Comparison of ENCODE assay signal across 1 cellular context in the genomic region with DNA sequence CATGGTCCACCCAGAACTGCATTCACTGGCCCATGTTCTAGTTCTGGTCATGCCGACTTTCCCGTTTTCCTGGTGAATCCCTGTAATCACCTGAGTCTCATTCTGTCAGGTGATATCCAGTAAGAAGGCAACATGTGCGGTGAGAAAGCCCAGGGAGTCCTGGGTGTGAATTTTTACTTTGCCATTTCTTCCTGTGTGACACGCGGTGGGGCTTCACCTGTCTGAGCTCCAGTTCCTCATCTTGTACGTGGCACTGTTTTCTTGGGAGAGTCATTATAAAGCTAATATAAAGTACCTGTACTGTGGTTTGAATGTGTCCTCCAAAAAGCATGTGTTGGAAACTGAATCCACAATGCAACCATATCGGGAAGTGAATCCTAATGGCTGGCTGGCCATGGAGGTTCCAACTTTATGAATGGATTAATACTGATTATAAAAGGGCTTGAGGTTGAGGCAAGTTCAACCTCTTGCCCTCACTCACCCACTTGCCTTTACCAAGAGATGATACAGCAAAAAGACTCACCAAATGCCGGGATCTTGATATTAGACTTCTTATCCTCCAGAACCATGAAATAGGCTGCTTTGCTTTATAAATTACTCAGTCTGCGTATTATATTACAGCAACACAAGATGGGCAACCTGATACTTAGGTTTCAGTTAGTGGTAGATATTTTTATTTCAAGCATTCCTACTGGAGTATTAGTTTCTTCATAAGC.
TF ChIP-seq lines count a peak whose summit lies in the region.

No MANE protein-coding gene starts in this region.

TF ChIP-seq in endothelial cell of umbilical vein, 7 proteins besides CTCF, POLR2A, EP300 and RAD21:
- TF ChIP-seq EZH2 (IDR thresholded peaks at IDR 0.05; ENCODE audit: borderline replicate concordance, low read depth, low read length, severe bottlenecking), result no peak
- no peak for TF ChIP-seq JUN (IDR thresholded peaks at IDR 0.05; ENCODE audit: borderline replicate concordance, insufficient read depth, insufficient read length, low read depth)
- no peak for TF ChIP-seq GATA2 (IDR thresholded peaks at IDR 0.05; ENCODE audit: insufficient read depth, insufficient read length, low read depth, low read length)
- TF ChIP-seq POLR2AphosphoS5 (IDR thresholded peaks at IDR 0.05; ENCODE audit: insufficient read depth, low read depth, low read length), result no peak
- no peak for TF ChIP-seq FOS (IDR thresholded peaks at IDR 0.05; ENCODE audit: borderline replicate concordance, insufficient read depth, low read length)
- TF ChIP-seq MYC (IDR thresholded peaks at IDR 0.05; ENCODE audit: low read depth, low read length), result no peak
- TF ChIP-seq, protein P1, sequence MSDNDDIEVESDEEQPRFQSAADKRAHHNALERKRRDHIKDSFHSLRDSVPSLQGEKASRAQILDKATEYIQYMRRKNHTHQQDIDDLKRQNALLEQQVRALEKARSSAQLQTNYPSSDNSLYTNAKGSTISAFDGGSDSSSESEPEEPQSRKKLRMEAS (IDR thresholded peaks at IDR 0.05; ENCODE audit: insufficient read depth, insufficient read length), result no peak
